In the genomic region with DNA sequence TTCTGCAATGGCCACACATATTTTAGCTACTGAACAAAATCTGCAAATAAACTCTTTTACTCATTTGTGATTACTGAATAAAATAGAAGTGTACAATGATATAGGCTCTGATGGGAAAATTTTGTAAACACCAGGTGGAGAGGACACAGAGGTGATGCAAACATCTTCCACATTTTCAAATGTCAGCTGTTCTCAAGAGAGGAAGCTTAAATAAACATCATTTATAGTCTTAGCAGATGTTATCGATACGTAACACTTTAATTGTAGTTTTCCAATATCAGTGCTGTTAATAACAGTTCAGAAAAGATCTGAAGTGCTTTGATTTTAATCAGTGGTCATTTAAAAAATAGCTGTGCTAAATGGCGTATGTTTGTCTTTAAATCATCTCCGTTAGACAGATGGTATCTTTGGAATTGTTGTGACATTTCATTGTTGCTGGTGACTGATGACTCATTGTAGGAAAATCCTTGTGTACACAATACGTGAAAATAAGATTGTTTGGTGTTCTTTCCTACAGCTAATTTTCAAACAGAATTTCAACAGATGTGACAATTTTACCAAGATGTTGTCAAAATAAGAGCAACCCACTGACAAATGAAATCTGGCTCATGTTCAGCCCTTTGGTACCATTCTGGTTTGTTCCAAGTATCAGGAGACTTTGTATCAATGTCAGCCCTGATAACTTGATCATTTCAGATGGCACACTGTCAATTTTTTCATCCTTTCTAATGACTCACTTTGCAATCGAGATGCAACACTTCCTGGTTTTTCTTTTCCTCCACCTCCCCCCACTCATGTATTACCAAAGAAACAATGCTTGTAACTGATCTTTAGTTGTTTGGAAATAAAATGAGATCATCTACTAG, we compare ENCODE assay signal across 11 cellular contexts.
A peak's percentile ranks its signal among the peaks of the same experiment; 100 is the strongest.
DNase-seq lines count a peak whose midpoint lies in the region; ATAC-seq, FAIRE-seq and TF ChIP-seq lines count a peak whose summit lies in the region.
"Had no signal": no experiment of that assay in that cellular context is flagged by ENCODE, and none has a peak within 500 bp of the region (broad histone marks: within the 10 kb centered on the region; RNA-seq: fewer than 3 reads in every experiment).

No MANE protein-coding gene starts in this region.

- TF ChIP-seq CTCF in AG09319 (IDR thresholded peaks at IDR 0.05; ENCODE audit: low read depth, low read length) (no peak), RWPE2 (IDR thresholded peaks at IDR 0.05; ENCODE audit: poor library complexity, severe bottlenecking) (no peak), glutamatergic neuron (IDR thresholded peaks at IDR 0.05; ENCODE audit: partially characterized antibody, unreplicated experiment) (no peak)

- H4K8ac ChIP-seq in neuronal stem cell (ENCODE audit: low read depth, low read length) = no peak overlapping the region

- H3K27ac ChIP-seq in RWPE2 (ENCODE audit: poor library complexity, severe bottlenecking) (peak overlapping the region; percentile 24), neuronal stem cell (replicated peaks; ENCODE audit: low read length) (no peak overlapping the region)
- H3K27ac ChIP-seq: gastroesophageal sphincter had no signal

- no peak overlapping the region for H2BK12ac ChIP-seq in neuronal stem cell (ENCODE audit: low read length)

- TF ChIP-seq POLR2A in GM18505 (IDR thresholded peaks at IDR 0.05; ENCODE audit: borderline replicate concordance, extremely low read depth, insufficient read depth, insufficient read length) = no peak

- WGBS in neuronal stem cell (ENCODE audit: extremely low coverage in 2 of 2, insufficient read length in 2 of 2, insufficient replicate concordance in 1 of 2), 2 donors = no CpG with 5 or more reads among the region's 6 CpGs

- ATAC-seq in RWPE2 (ENCODE audit: low read depth) (peak; percentile 68), GM18505 (IDR thresholded peaks at IDR 0.05; ENCODE audit: unreplicated experiment) (no peak), HG02970 (IDR thresholded peaks at IDR 0.05; ENCODE audit: low FRiP score, unreplicated experiment) (no peak)
- ATAC-seq: gastroesophageal sphincter, K562 had no signal

- no peak overlapping the region for H2AK5ac ChIP-seq in neuronal stem cell (ENCODE audit: low read depth, low read length)

- H3K36me3 ChIP-seq in RWPE2 (ENCODE audit: low read depth) (no peaks in the 10 kb centered on the region), neuronal stem cell (replicated peaks in 1 of 2; ENCODE audit: control insufficient read depth in 2 of 2, insufficient read depth in 2 of 2, low read length in 2 of 2) (no peaks in the 10 kb centered on the region)
- H3K36me3 ChIP-seq: gastroesophageal sphincter had no signal

- H2BK15ac ChIP-seq in neuronal stem cell (ENCODE audit: low read length) = no peak overlapping the region

- H3K23ac ChIP-seq in neuronal stem cell (ENCODE audit: low read depth, low read length, poor library complexity) = no peak overlapping the region

- H2AFZ ChIP-seq in neuronal stem cell (ENCODE audit: low read length) = no peak overlapping the region

- H3K9ac ChIP-seq in neuronal stem cell (ENCODE audit: low read depth, low read length, poor library complexity) = no peak overlapping the region

- no peaks in the 10 kb centered on the region for H3K79me1 ChIP-seq in neuronal stem cell (ENCODE audit: low read depth, low read length)

- H3K27ac Mint-ChIP-seq in glutamatergic neuron (ENCODE audit: unreplicated experiment) = peak overlapping the region; percentile 56

- peaks cover 2% of the 10 kb centered on the region for H3K9me3 Mint-ChIP-seq in glutamatergic neuron (ENCODE audit: unreplicated experiment)

- DNase-seq in AG09319 (ENCODE audit: extremely low read depth, low read depth) = peak; percentile 14
- peak; percentile 20 for DNase-seq in HTR-8/SVneo (ENCODE audit: insufficient read length, low spot score)
- no peak for DNase-seq in RWPE2 (ENCODE audit: low spot score)
- no peak for DNase-seq in glutamatergic neuron
- no peak for DNase-seq in neuronal stem cell (ENCODE audit: low spot score)
- no peak for DNase-seq in SKM-1 (lab: John Stamatoyannopoulos, UW; ENCODE audit: unreplicated experiment)
- DNase-seq: activated CD4-positive, alpha-beta T cell treated with anti-CD3 and anti-CD28 coated beads, Interleukin-2, amount 50 U/mL, for 4 hours had no signal

- H3K4me3 ChIP-seq in RWPE2 (ENCODE audit: severe bottlenecking) = no peak overlapping the region
- no peak overlapping the region for H3K4me3 ChIP-seq in neuronal stem cell (ENCODE audit: low read length in 2 of 2)
- H3K4me3 ChIP-seq: gastroesophageal sphincter, K562 had no signal

- H3K4me1 Mint-ChIP-seq in glutamatergic neuron (ENCODE audit: low read depth, unreplicated experiment) = peaks cover 11% of the 10 kb centered on the region

- no peak overlapping the region for H3K14ac ChIP-seq in neuronal stem cell (ENCODE audit: low read length)

- H3K27me3 ChIP-seq in RWPE2 (ENCODE audit: insufficient read depth, poor library complexity, severe bottlenecking) = no peaks in the 10 kb centered on the region
- H3K27me3 ChIP-seq in neuronal stem cell (ENCODE audit: control insufficient read depth in 3 of 3, insufficient read depth in 3 of 3, low read depth in 1 of 3, low read length in 3 of 3) = no peaks in the 10 kb centered on the region
- H3K27me3 ChIP-seq: gastroesophageal sphincter had no signal

- no peak for FAIRE-seq in HTR-8/SVneo (lab: Jason Lieb, UNC)
- FAIRE-seq: K562 had no signal

- H3K27me3 Mint-ChIP-seq in glutamatergic neuron (ENCODE audit: unreplicated experiment) = no peaks in the 10 kb centered on the region

- no peak overlapping the region for H3K18ac ChIP-seq in neuronal stem cell (ENCODE audit: low read length)

- H3K4me1 ChIP-seq in RWPE2 (ENCODE audit: insufficient read depth, poor library complexity, severe bottlenecking) = peaks cover 8% of the 10 kb centered on the region
- peaks cover 0 to 4% of the 10 kb centered on the region in 2 donors for H3K4me1 ChIP-seq in neuronal stem cell (ENCODE audit: control insufficient read depth in 2 of 2, insufficient read depth in 1 of 2, low read depth in 1 of 2, low read length in 2 of 2)
- H3K4me1 ChIP-seq: gastroesophageal sphincter had no signal

- H3K4me2 ChIP-seq in neuronal stem cell (ENCODE audit: insufficient read depth, low read length, poor library complexity, severe bottlenecking) = no peak overlapping the region

- no peak overlapping the region for H3K4ac ChIP-seq in neuronal stem cell (ENCODE audit: low read length)

- no peaks in the 10 kb centered on the region for H3K36me3 Mint-ChIP-seq in glutamatergic neuron (ENCODE audit: unreplicated experiment)

- no peak overlapping the region for H2BK5ac ChIP-seq in neuronal stem cell (ENCODE audit: low read length)

- no peak overlapping the region for H4K91ac ChIP-seq in neuronal stem cell (ENCODE audit: low read depth, low read length, poor library complexity)

- H3K4me3 Mint-ChIP-seq in glutamatergic neuron (ENCODE audit: unreplicated experiment) = no peak overlapping the region

- no peaks in the 10 kb centered on the region for H3K9me3 ChIP-seq in RWPE2 (ENCODE audit: severe bottlenecking)
- no peaks in the 10 kb centered on the region for H3K9me3 ChIP-seq in neuronal stem cell (replicated peaks in 1 of 2; ENCODE audit: control insufficient read depth in 2 of 2, insufficient read depth in 1 of 2, low read depth in 1 of 2, low read length in 2 of 2)
- H3K9me3 ChIP-seq: gastroesophageal sphincter had no signal

- no peak overlapping the region for H2BK120ac ChIP-seq in neuronal stem cell (ENCODE audit: low read depth, low read length)

Comparison
In these comparisons a context has a peak if more than half of its experiments do, and no peak if none do; other contexts are left out.
1. DNase-seq: peak in AG09319 (single experiment) and HTR-8/SVneo (single experiment); none in RWPE2 (single experiment), glutamatergic neuron (single experiment), neuronal stem cell (single experiment) and SKM-1 (single experiment).